Comparison of ENCODE assay signal across 1 cellular context in genomic region chr2:29182920-29183319, GRCh38.
TF ChIP-seq lines count a peak whose summit lies in the region.

No MANE protein-coding gene starts in this region.

TF ChIP-seq in IMR-90, 13 proteins besides CTCF, POLR2A, EP300 and RAD21 (continued from another document):
- TF ChIP-seq ELK1 (IDR thresholded peaks at IDR 0.05; ENCODE audit: borderline replicate concordance, low read depth, low read length) (no peak), CHD1 (IDR thresholded peaks at IDR 0.05; ENCODE audit: low read depth, low read length) (no peak), RCOR1 (IDR thresholded peaks at IDR 0.05; ENCODE audit: insufficient replicate concordance, low read length) (no peak), MAZ (IDR thresholded peaks at IDR 0.05; ENCODE audit: borderline replicate concordance, low read depth, low read length) (no peak), MXI1 (IDR thresholded peaks at IDR 0.05; ENCODE audit: borderline replicate concordance, low read depth, low read length) (no peak), CEBPB (IDR thresholded peaks at IDR 0.05; ENCODE audit: low read depth, low read length) (no peak), SMC3 (IDR thresholded peaks at IDR 0.05; ENCODE audit: low read depth, low read length) (no peak), NFE2L2 (IDR thresholded peaks at IDR 0.05; ENCODE audit: low read depth, low read length) (no peak), BHLHE40 (IDR thresholded peaks at IDR 0.05; ENCODE audit: low read depth, low read length) (no peak), USF2 (IDR thresholded peaks at IDR 0.05; ENCODE audit: low read depth, low read length) (no peak), FOS (IDR thresholded peaks at IDR 0.05; ENCODE audit: low read depth, low read length) (no peak), RFX5 (IDR thresholded peaks at IDR 0.05; ENCODE audit: low read depth, low read length) (no peak)
